28 cellular contexts compared by ENCODE assay signal in genomic region chr17:33653389-33653788, GRCh38.
"Had no signal": no experiment of that assay in that cellular context is flagged by ENCODE, and none has a peak within 500 bp of the region (broad histone marks: within the 10 kb centered on the region; RNA-seq: fewer than 3 reads in every experiment).

No MANE protein-coding gene starts in this region.

- H3K9me3 ChIP-seq: adrenal gland, SJCRH30 had no signal

- H3K36me3 ChIP-seq: adrenal gland, SJCRH30, WERI-Rb-1 had no signal

- H3K27me3 ChIP-seq: adrenal gland had no signal

- H3K4me3 ChIP-seq: adrenal gland, K562, SJCRH30, SK-N-MC had no signal

- H3K4me1 ChIP-seq: adrenal gland, SJCRH30 had no signal

- H3K27ac ChIP-seq: adrenal gland, SJCRH30, SK-N-MC, WERI-Rb-1 had no signal

- ATAC-seq: activated CD8-positive, alpha-beta T cell treated with anti-CD3 and anti-CD28 coated beads for 36 hours; activated naive CD4-positive, alpha-beta T cell treated with anti-CD3 and anti-CD28 coated beads, Interleukin-2, amount 50 U/mL, for 72 hours; K562; Panc1 had no signal

- DNase-seq: activated CD4-positive, alpha-beta T cell treated with anti-CD3 and anti-CD28 coated beads for 1 hour; activated CD4-positive, alpha-beta T cell treated with anti-CD3 and anti-CD28 coated beads for 48 hours; activated CD4-positive, alpha-beta T cell treated with anti-CD3 and anti-CD28 coated beads, Interleukin-2, amount 50 U/mL, for 4 hours; activated CD4-positive, CD25-positive, alpha-beta regulatory T cell; activated CD8-positive, alpha-beta T cell treated with anti-CD3 and anti-CD28 coated beads for 36 hours; activated gamma-delta T cell treated with Interleukin-2 at 50 U/mL for 16 hours; activated naive CD4-positive, alpha-beta T cell treated with anti-CD3 and anti-CD28 coated beads for 36 hours; activated T-cell treated with anti-CD3 and anti-CD28 coated beads, Interleukin-2, amount 50 U/mL, for 24 hours; adrenal gland; IMR-90; NCI-H1092 treated with DMSO at 0.1 percent for 48 hours; NCI-H1417; NCI-H146; NCI-H187; NCI-H2029 treated with DMSO at 0.1 percent for 48 hours; NCI-H2171 treated with DMSO at 0.1 percent for 48 hours; NCI-H345; NCI-H524 treated with DMSO at 0.1 percent for 48 hours; SHP77; SJCRH30; T1000; WERI-Rb-1 had no signal

- FAIRE-seq: astrocyte, bronchial epithelial cell, K562 had no signal
